In genomic region chr7:29894238-29894637, GRCh38 we compare ENCODE assay signal across 23 cellular contexts.
"Had no signal": no experiment of that assay in that cellular context is flagged by ENCODE, and none has a peak within 500 bp of the region (broad histone marks: within the 10 kb centered on the region; RNA-seq: fewer than 3 reads in every experiment).

No MANE protein-coding gene starts in this region.

- H3K79me2 ChIP-seq: parathyroid adenoma had no signal

- H3K27me3 ChIP-seq: gastrocnemius medialis, neutrophil, right atrium auricular region, thyroid gland had no signal

- H3K36me3 ChIP-seq: neutrophil, right atrium auricular region, thyroid gland had no signal

- H3K4me3 ChIP-seq: gastrocnemius medialis, mucosa of descending colon, right atrium auricular region, smooth muscle cell, thyroid gland had no signal

- ATAC-seq: esophagus mucosa; gastrocnemius medialis; left lobe of liver; mucosa of descending colon; natural killer cell treated with Interleukin-12 subunit alpha and Interleukin-12 subunit beta and Interleukin-15 and Interleukin-18, amount 100 ng/mL, for 72 hours; sciatic nerve; stimulated activated naive CD8-positive, alpha-beta T cell treated with anti-CD3 and anti-CD28 coated beads, Interleukin-15, amount 100 ng/mL, for 72 hours had no signal

- H3K9me3 ChIP-seq: gastrocnemius medialis, mucosa of descending colon, neutrophil, right atrium auricular region, thyroid gland had no signal

- H3K4me2 ChIP-seq: smooth muscle cell had no signal

- H3K9ac ChIP-seq: parathyroid adenoma had no signal

- H3K4me1 ChIP-seq: gastrocnemius medialis, right atrium auricular region, thyroid gland had no signal

- DNase-seq: effector CD8-positive, alpha-beta T cell; endodermal cell; foreskin fibroblast; gastrocnemius medialis; mesenchymal stem cell; mucosa of descending colon; naive B cell; stimulated activated CD4-positive, alpha-beta T cell treated with anti-CD3 and anti-CD28 coated beads, Interleukin-12 subunit alpha, Interleukin-12 subunit beta, amount 100 ng/mL, for 4 hours; stimulated activated CD4-positive, alpha-beta T cell treated with anti-CD3 and anti-CD28 coated beads, Interleukin-1b, Interleukin-23, amount 100 ng/mL, for 48 hours; stimulated activated CD4-positive, alpha-beta T cell treated with anti-CD3 and anti-CD28 coated beads, Interleukin-4, amount 100 ng/mL, for 1 hour; stimulated activated CD8-positive, alpha-beta memory T cell treated with anti-CD3 and anti-CD28 coated beads, Interleukin-4, amount 100 ng/mL, for 48 hours; stimulated activated naive CD4-positive, alpha-beta T cell; stimulated activated naive CD8-positive, alpha-beta T cell treated with anti-CD3 and anti-CD28 coated beads, Interleukin-15, amount 100 ng/mL, for 72 hours; thyroid gland had no signal

- H3K27ac ChIP-seq: epithelial cell of prostate, gastrocnemius medialis, neutrophil, parathyroid adenoma, right atrium auricular region, thyroid gland had no signal
